Comparison of ENCODE assay signal across 11 cellular contexts in genomic region chr3:4995500-4996053, GRCh38. TPM values are rescaled to one million over a fixed set of nuclear protein-coding genes. Genes with fewer than 3 reads are reported as not detected.
DNase-seq lines count a peak whose midpoint lies in the region; ATAC-seq, FAIRE-seq and TF ChIP-seq lines count a peak whose summit lies in the region.
"Had no signal": no experiment of that assay in that cellular context is flagged by ENCODE, and none has a peak within 500 bp of the region (broad histone marks: within the 10 kb centered on the region; RNA-seq: fewer than 3 reads in every experiment).

No MANE protein-coding gene starts in this region.

- peak; percentile 3 for DNase-seq in stimulated activated naive CD8-positive, alpha-beta T cell treated with anti-CD3 and anti-CD28 coated beads, Interleukin-15, Interleukin-2, amounts not matched to agents 100 U/mL and 50 U/mL, for 24 hours
- DNase-seq in stimulated activated naive CD8-positive, alpha-beta T cell treated with anti-CD3 and anti-CD28 coated beads, Interleukin-15, amount 100 ng/mL, for 72 hours: no peak
- no peak for DNase-seq in chondrocyte (ENCODE audit: low spot score)
- DNase-seq in myocyte (ENCODE audit: low read depth): peak; percentile 53
- DNase-seq in pancreas: no peak
- no peak for DNase-seq in DMS79 (lab: John Stamatoyannopoulos, UW)
- DNase-seq in NCI-H526 treated with DMSO at 0.1 percent for 48 hours (lab: John Stamatoyannopoulos, UW): no peak
- DNase-seq: NCI-H2081 treated with DMSO at 0.1 percent for 48 hours had no signal

- no peak overlapping the region for H3K4me3 Mint-ChIP-seq in stimulated activated naive CD8-positive, alpha-beta T cell treated with anti-CD3 and anti-CD28 coated beads, Interleukin-15, amount 100 ng/mL, for 72 hours
- no peak overlapping the region for H3K4me3 Mint-ChIP-seq in chondrocyte (ENCODE audit: unreplicated experiment)
- H3K4me3 Mint-ChIP-seq: memory B cell had no signal

- H3K9me3 ChIP-seq in pancreas: no peaks in the 10 kb centered on the region
- H3K9me3 ChIP-seq: BLaER1 treated with 17β-estradiol and CSF1 and Interleukin-3, amounts not matched to agents 10 nM and 100 nM had no signal

- H3K27ac Mint-ChIP-seq in stimulated activated naive CD8-positive, alpha-beta T cell treated with anti-CD3 and anti-CD28 coated beads, Interleukin-15, amount 100 ng/mL, for 72 hours: no peak overlapping the region
- H3K27ac Mint-ChIP-seq in chondrocyte (ENCODE audit: unreplicated experiment): peak overlapping the region; percentile 98
- H3K27ac Mint-ChIP-seq: memory B cell had no signal

- H3K36me3 ChIP-seq in pancreas: no peaks in the 10 kb centered on the region
- H3K36me3 ChIP-seq: BLaER1 treated with 17β-estradiol and CSF1 and Interleukin-3, amounts not matched to agents 10 nM and 100 nM had no signal

- TF ChIP-seq CTCF in chondrocyte (IDR thresholded peaks at IDR 0.05) (no peak), pancreas (IDR thresholded peaks at IDR 0.05) (no peak)

- intact Hi-C loops in pancreas (cut with DNase I): no loop called here

- peak overlapping the region in 1 of 4 donors; percentile 51 for H3K27ac ChIP-seq in pancreas

- H3K4me3 ChIP-seq in pancreas: no peak overlapping the region
- H3K4me3 ChIP-seq: BLaER1 treated with 17β-estradiol and CSF1 and Interleukin-3, amounts not matched to agents 10 nM and 100 nM had no signal

- H3K36me3 Mint-ChIP-seq in chondrocyte (ENCODE audit: low read depth): no peaks in the 10 kb centered on the region
- H3K36me3 Mint-ChIP-seq: memory B cell had no signal

- 85 to 93% methylated on average over 9 of the region's 9 CpGs for WGBS in pancreas, 2 donors

- no peak for ATAC-seq in stimulated activated naive CD8-positive, alpha-beta T cell treated with anti-CD3 and anti-CD28 coated beads, Interleukin-15, Interleukin-2, amounts not matched to agents 100 U/mL and 50 U/mL, for 24 hours
- ATAC-seq in stimulated activated naive CD8-positive, alpha-beta T cell treated with anti-CD3 and anti-CD28 coated beads, Interleukin-15, amount 100 ng/mL, for 72 hours: no peak
- ATAC-seq in HG03108 (IDR thresholded peaks at IDR 0.05; ENCODE audit: unreplicated experiment): no peak
- no peak for ATAC-seq in pancreas

- H3K4me1 Mint-ChIP-seq in stimulated activated naive CD8-positive, alpha-beta T cell treated with anti-CD3 and anti-CD28 coated beads, Interleukin-15, amount 100 ng/mL, for 72 hours: peaks cover 52% of the 10 kb centered on the region
- peaks cover 26% of the 10 kb centered on the region for H3K4me1 Mint-ChIP-seq in chondrocyte (ENCODE audit: low read depth)

- H3K9me3 Mint-ChIP-seq in stimulated activated naive CD8-positive, alpha-beta T cell treated with anti-CD3 and anti-CD28 coated beads, Interleukin-15, amount 100 ng/mL, for 72 hours: no peaks in the 10 kb centered on the region
- H3K9me3 Mint-ChIP-seq in chondrocyte (ENCODE audit: low read depth): no peaks in the 10 kb centered on the region
- H3K9me3 Mint-ChIP-seq: memory B cell had no signal

- FAIRE-seq in pancreas (lab: Jason Lieb, UNC): no peak

- H3K27me3 ChIP-seq in pancreas: no peaks in the 10 kb centered on the region
- H3K27me3 ChIP-seq: BLaER1 treated with 17β-estradiol and CSF1 and Interleukin-3, amounts not matched to agents 10 nM and 100 nM had no signal

- H3K27me3 Mint-ChIP-seq in stimulated activated naive CD8-positive, alpha-beta T cell treated with anti-CD3 and anti-CD28 coated beads, Interleukin-15, amount 100 ng/mL, for 72 hours: no peaks in the 10 kb centered on the region
- H3K27me3 Mint-ChIP-seq in chondrocyte (ENCODE audit: low read depth): no peaks in the 10 kb centered on the region
- H3K27me3 Mint-ChIP-seq: memory B cell had no signal

- H3K4me1 ChIP-seq in pancreas: no peaks in the 10 kb centered on the region

RNA-seq across cellular contexts. Expression of gene BHLHE40, which starts 16.3 kb away (rescaled TPM):
- total RNA-seq in chondrocyte: 53.8 to 75.5 TPM (median 66.4 TPM) in 3 replicates
- 36.5 and 80.1 TPM in 2 replicates for total RNA-seq in myocyte
- polyA plus RNA-seq in myocyte (2012): 159 TPM
- total RNA-seq in pancreas: 10 to 100 TPM; 19.3 to 66.7 (median 38.1) TPM
- 10 to 100 TPM; 23.6 to 41.9 TPM for polyA plus RNA-seq in pancreas

Comparison
In these comparisons a context has a peak if more than half of its experiments do, and no peak if none do; other contexts are left out.
1. DNase-seq: peak in stimulated activated naive CD8-positive, alpha-beta T cell treated with anti-CD3 and anti-CD28 coated beads, Interleukin-15, Interleukin-2, amounts not matched to agents 100 U/mL and 50 U/mL, for 24 hours (single experiment) and myocyte (single experiment); none in stimulated activated naive CD8-positive, alpha-beta T cell treated with anti-CD3 and anti-CD28 coated beads, Interleukin-15, amount 100 ng/mL, for 72 hours (0 of 2), chondrocyte (single experiment), pancreas (0 of 6), DMS79 (single experiment) and NCI-H526 treated with DMSO at 0.1 percent for 48 hours (single experiment).